Comparison of ENCODE assay signal across 1 cellular context in the genomic region with DNA sequence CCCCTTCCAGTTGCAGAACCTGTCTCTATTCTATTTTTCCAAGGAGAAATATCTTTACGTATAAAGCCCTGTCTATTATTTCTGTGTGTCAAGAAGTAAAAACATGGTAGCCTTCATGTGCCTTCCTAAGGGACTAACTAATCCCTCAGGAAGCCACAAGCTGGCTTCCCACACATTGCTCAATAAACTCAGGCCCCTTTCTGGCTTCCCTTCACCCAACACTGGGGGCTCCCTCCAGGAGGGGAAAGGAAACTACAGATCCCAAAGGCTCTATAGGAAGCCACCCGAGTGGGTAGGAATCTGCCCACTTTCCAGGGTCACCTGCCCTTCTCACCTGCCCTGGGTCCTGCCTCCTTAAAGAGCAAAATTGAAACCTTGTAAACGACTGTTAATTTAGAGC.
TF ChIP-seq lines count a peak whose summit lies in the region.

No MANE protein-coding gene starts in this region.

TF ChIP-seq in HepG2, 621 proteins besides CTCF, POLR2A, EP300 and RAD21 (continued from another document):
- TF ChIP-seq, protein P1, sequence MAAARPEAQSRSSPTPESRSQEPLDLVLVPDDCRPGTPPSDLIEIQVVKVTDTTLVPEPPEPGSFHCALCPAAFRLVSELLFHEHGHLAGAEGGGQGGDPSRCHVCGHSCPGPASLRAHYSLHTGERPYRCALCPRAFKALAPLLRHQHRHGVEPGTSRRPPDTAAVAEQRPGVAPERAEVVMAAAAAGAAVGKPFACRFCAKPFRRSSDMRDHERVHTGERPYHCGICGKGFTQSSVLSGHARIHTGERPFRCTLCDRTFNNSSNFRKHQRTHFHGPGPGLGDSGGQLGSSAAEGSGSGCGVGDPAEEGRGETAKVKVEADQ (CRISPR knock-in tag; IDR thresholded peaks at IDR 0.05; ENCODE audit: borderline replicate concordance), result no peak
- TF ChIP-seq, protein P2, sequence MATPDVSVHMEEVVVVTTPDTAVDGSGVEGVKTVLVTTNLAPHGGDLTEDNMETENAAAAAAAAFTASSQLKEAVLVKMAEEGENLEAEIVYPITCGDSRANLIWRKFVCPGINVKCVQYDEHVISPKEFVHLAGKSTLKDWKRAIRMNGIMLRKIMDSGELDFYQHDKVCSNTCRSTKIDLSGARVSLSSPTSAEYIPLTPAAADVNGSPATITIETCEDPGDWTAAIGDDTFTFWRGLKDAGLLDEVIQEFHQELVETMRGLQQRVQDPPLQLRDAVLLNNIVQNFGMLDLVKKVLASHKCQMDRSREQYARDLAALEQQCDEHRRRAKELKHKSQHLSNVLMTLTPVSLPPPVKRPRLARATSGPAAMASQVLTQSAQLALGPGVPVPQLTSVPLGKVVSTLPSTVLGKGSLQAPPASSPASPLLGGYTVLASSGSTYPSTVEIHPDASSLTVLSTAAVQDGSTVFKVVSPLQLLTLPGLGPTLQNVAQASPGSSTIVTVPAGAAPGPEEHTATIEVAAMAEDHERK (CRISPR knock-in tag; IDR thresholded peaks at IDR 0.05; ENCODE audit: low read depth), result no peak
- no peak for TF ChIP-seq RFXAP (CRISPR knock-in tag; IDR thresholded peaks at IDR 0.05; ENCODE audit: borderline replicate concordance)
- TF ChIP-seq, protein P3, sequence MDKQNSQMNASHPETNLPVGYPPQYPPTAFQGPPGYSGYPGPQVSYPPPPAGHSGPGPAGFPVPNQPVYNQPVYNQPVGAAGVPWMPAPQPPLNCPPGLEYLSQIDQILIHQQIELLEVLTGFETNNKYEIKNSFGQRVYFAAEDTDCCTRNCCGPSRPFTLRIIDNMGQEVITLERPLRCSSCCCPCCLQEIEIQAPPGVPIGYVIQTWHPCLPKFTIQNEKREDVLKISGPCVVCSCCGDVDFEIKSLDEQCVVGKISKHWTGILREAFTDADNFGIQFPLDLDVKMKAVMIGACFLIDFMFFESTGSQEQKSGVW (CRISPR knock-in tag; IDR thresholded peaks at IDR 0.05; ENCODE audit: borderline replicate concordance), result no peak
- TF ChIP-seq CEBPG (CRISPR knock-in tag; IDR thresholded peaks at IDR 0.05), result 0 out of 2 replicates have a peak, but pooled peaks have one; percentile 10
- no peak for TF ChIP-seq ZNF558 (CRISPR knock-in tag; IDR thresholded peaks at IDR 0.05; ENCODE audit: borderline replicate concordance)
- no peak for TF ChIP-seq SAFB2 (CRISPR knock-in tag; IDR thresholded peaks at IDR 0.05; ENCODE audit: borderline replicate concordance, low read depth)
